1 cellular context compared by ENCODE assay signal in genomic region chr6:8437813-8438212, GRCh38.
TF ChIP-seq lines count a peak whose summit lies in the region.

No MANE protein-coding gene starts in this region.

TF ChIP-seq in K562, 482 proteins besides CTCF, POLR2A, EP300 and RAD21 (continued from another document):
- TF ChIP-seq ZNF408 (CRISPR knock-in tag; IDR thresholded peaks at IDR 0.05; ENCODE audit: low read depth) = no peak
- no peak for TF ChIP-seq KAT8 (IDR thresholded peaks at IDR 0.05; ENCODE audit: low read depth)
- no peak for TF ChIP-seq MXD1 (CRISPR knock-in tag; IDR thresholded peaks at IDR 0.05; ENCODE audit: borderline replicate concordance, poor library complexity, severe bottlenecking)
- no peak for TF ChIP-seq IRF2 (CRISPR knock-in tag; IDR thresholded peaks at IDR 0.05)
- TF ChIP-seq MYC (IDR thresholded peaks at IDR 0.05; ENCODE audit: low read depth, low read length) = no peak
- TF ChIP-seq MYC (CRISPR knock-in tag; IDR thresholded peaks at IDR 0.05; ENCODE audit: borderline replicate concordance, low read depth) = no peak
- no peak for TF ChIP-seq ZNF79 (CRISPR knock-in tag; IDR thresholded peaks at IDR 0.05; ENCODE audit: low read depth)
- TF ChIP-seq ZNF609 (CRISPR knock-in tag; IDR thresholded peaks at IDR 0.05; ENCODE audit: borderline replicate concordance) = no peak
- TF ChIP-seq ZNF512 (tag; IDR thresholded peaks at IDR 0.05) = no peak
- TF ChIP-seq IRF9 (tag; IDR thresholded peaks at IDR 0.05) = no peak
- no peak for TF ChIP-seq MAFG (tag; conservative IDR thresholded peaks at IDR 0.05)
- no peak for TF ChIP-seq ZNF134 (CRISPR knock-in tag; conservative IDR thresholded peaks at IDR 0.05)
- TF ChIP-seq NCOA4 (IDR thresholded peaks at IDR 0.05; ENCODE audit: partially characterized antibody) = no peak
- no peak for TF ChIP-seq ZNF274 (IDR thresholded peaks at IDR 0.05; ENCODE audit: borderline replicate concordance, low read depth, low read length)
- no peak for TF ChIP-seq CBFB (CRISPR knock-in tag; IDR thresholded peaks at IDR 0.05)
- TF ChIP-seq YBX1 (IDR thresholded peaks at IDR 0.05) = no peak
- TF ChIP-seq ZBTB43 (CRISPR knock-in tag; IDR thresholded peaks at IDR 0.05) = no peak
- TF ChIP-seq EHMT2 (IDR thresholded peaks at IDR 0.05) = no peak
- TF ChIP-seq RAD51 (IDR thresholded peaks at IDR 0.05; ENCODE audit: borderline replicate concordance, low read depth) = no peak
